ENCODE assay signal across 9 cellular contexts in genomic region chr9:114591206-114591853, GRCh38. TPM values are rescaled to one million over a fixed set of nuclear protein-coding genes. Genes with fewer than 3 reads are reported as not detected.
DNase-seq lines count a peak whose midpoint lies in the region; ATAC-seq and TF ChIP-seq lines count a peak whose summit lies in the region.
"Had no signal": no experiment of that assay in that cellular context is flagged by ENCODE, and none has a peak within 500 bp of the region (broad histone marks: within the 10 kb centered on the region; RNA-seq: fewer than 3 reads in every experiment).

No MANE protein-coding gene starts in this region.

- intact Hi-C loops in activated B cell treated with CpG ODN at 0.5 μM for 24 hours (cut with micrococcal nuclease) (no loop called here), posterior vena cava (cut with DNase I) (loop anchor here (5.0 to 10.0 kb wide), 2 partner anchors 87 to 89 kb away; partner anchors contain the start of gene WHRN (in 1 of the 2))

- CTCF ChIA-PET in activated B cell treated with CpG ODN at 0.5 μM for 24 hours (lab: Charles Lee) = interaction anchor here (1.1 to 7.1 kb wide), 14 partner anchors 15 to 185 kb away, joined by 3 to 136 read pairs (median 6); no protein-coding TSS in a partner anchor

- H3K4me1 ChIP-seq in gastroesophageal sphincter (peaks cover 3 to 65% (median 31%) of the 10 kb centered on the region in 3 donors), skeletal muscle satellite cell (ENCODE audit: control insufficient read depth, insufficient read depth, low read length) (peaks cover 31% of the 10 kb centered on the region)

- DNase-seq in activated B cell treated with CpG ODN at 0.5 μM for 24 hours (no peak), posterior vena cava (ENCODE audit: low spot score) (no peak), EL (no peak)
- DNase-seq: central memory CD4-positive, alpha-beta T cell had no signal

- H3K4me2 ChIP-seq in skeletal muscle satellite cell (ENCODE audit: low read length) = peak overlapping the region; percentile 45

- peaks cover 62% of the 10 kb centered on the region for H3K36me3 Mint-ChIP-seq in activated B cell treated with CpG ODN at 0.5 μM for 24 hours (ENCODE audit: low read depth)

- H3K9me3 ChIP-seq in KOPT-K1 (ENCODE audit: insufficient read depth, low read length, poor library complexity, severe bottlenecking) = no peaks in the 10 kb centered on the region
- H3K9me3 ChIP-seq in gastroesophageal sphincter = no peaks in the 10 kb centered on the region
- no peaks in the 10 kb centered on the region for H3K9me3 ChIP-seq in skeletal muscle satellite cell (replicated peaks; ENCODE audit: low read length)

- no peaks in the 10 kb centered on the region for H3K9me3 Mint-ChIP-seq in activated B cell treated with CpG ODN at 0.5 μM for 24 hours

- H3K4me3 ChIP-seq in gastroesophageal sphincter (no peak overlapping the region), skeletal muscle satellite cell (ENCODE audit: low read length) (peak overlapping the region; percentile 31)

- no peak overlapping the region for H3K9ac ChIP-seq in skeletal muscle satellite cell (ENCODE audit: low read depth, low read length)

- TF ChIP-seq CTCF in activated B cell treated with CpG ODN at 0.5 μM for 24 hours (IDR thresholded peaks at IDR 0.05) (no peak), gastroesophageal sphincter (IDR thresholded peaks at IDR 0.05) (no peak)

- H3K27me3 Mint-ChIP-seq in activated B cell treated with CpG ODN at 0.5 μM for 24 hours = no peaks in the 10 kb centered on the region

- H3K27ac Mint-ChIP-seq in activated B cell treated with CpG ODN at 0.5 μM for 24 hours = peak overlapping the region; percentile 87

- ATAC-seq in activated B cell treated with CpG ODN at 0.5 μM for 24 hours (ENCODE audit: low read depth) (no peak), gastroesophageal sphincter (no peak), GM21423 (IDR thresholded peaks at IDR 0.05; ENCODE audit: unreplicated experiment) (no peak), GM21619 (IDR thresholded peaks at IDR 0.05; ENCODE audit: unreplicated experiment) (no peak)

- H3K4me1 Mint-ChIP-seq in activated B cell treated with CpG ODN at 0.5 μM for 24 hours = peaks cover 68% of the 10 kb centered on the region

- TF ChIP-seq POLR2A in gastroesophageal sphincter (IDR thresholded peaks at IDR 0.05) = no peak

- WGBS in gastroesophageal sphincter (ENCODE audit: low coverage in 1 of 2), 2 donors = 53 to 63% methylated on average over 4 to 6 of the region's 6 CpGs

- H3K36me3 ChIP-seq in KOPT-K1 (ENCODE audit: insufficient read depth, low read length) (peaks cover 42% of the 10 kb centered on the region), gastroesophageal sphincter (peaks cover 0 to 40% of the 10 kb centered on the region in 2 donors), skeletal muscle satellite cell (ENCODE audit: insufficient read depth, low read length) (peaks cover 34% of the 10 kb centered on the region)

- no peak for TF ChIP-seq EP300 in gastroesophageal sphincter (IDR thresholded peaks at IDR 0.05)

- peak overlapping the region; percentile 75 for H3K4me3 Mint-ChIP-seq in activated B cell treated with CpG ODN at 0.5 μM for 24 hours

- H3K27me3 ChIP-seq in gastroesophageal sphincter = no peaks in the 10 kb centered on the region
- H3K27me3 ChIP-seq in skeletal muscle satellite cell (ENCODE audit: control insufficient read depth, insufficient read depth, low read length) = no peaks in the 10 kb centered on the region

- H3K27ac ChIP-seq in KOPT-K1 (ENCODE audit: low read depth, low read length, poor library complexity, severe bottlenecking) (peak overlapping the region; percentile 52), gastroesophageal sphincter (peak overlapping the region in 3 of 4 donors; percentile 22 to 48 (median 34))

- POLR2A ChIA-PET in activated B cell treated with CpG ODN at 0.5 μM for 24 hours (lab: Charles Lee) = interaction anchor here (0.6 to 11.7 kb wide), 14 partner anchors 9 to 219 kb away, joined by 3 to 161 read pairs (median 4); partner anchors contain the start of genes TMEM268 and WHRN

RNA-seq across cellular contexts. Expression of gene ATP6V1G1, which starts 3.8 kb away (rescaled TPM):
- total RNA-seq in activated B cell treated with CpG ODN at 0.5 μM for 24 hours (68.4 and 70.2 TPM in 2 replicates), gastroesophageal sphincter (100 to 1,000 TPM in 3 of 4 donors, 10 to 100 TPM in 1; 91.2 to 137 (median 120) TPM), posterior vena cava (10 to 100 TPM; 70.6 to 73.3 TPM)
- 106 and 121 TPM in 2 replicates for total RNA-seq in skeletal muscle satellite cell (2012; rRNA removed)

RNA-seq across cellular contexts. Expression of gene TMEM268, which starts 19.8 kb away (rescaled TPM):
- total RNA-seq in activated B cell treated with CpG ODN at 0.5 μM for 24 hours (32.0 and 34.6 TPM in 2 replicates), gastroesophageal sphincter (10 to 100 TPM in 2 of 4 donors, 1 to 10 TPM in 2; 6.2 to 16.7 (median 9.3) TPM), posterior vena cava (10 to 100 TPM; 10.5 to 11.2 TPM)
- 2.3 and 3.3 TPM in 2 replicates for total RNA-seq in skeletal muscle satellite cell (2012; rRNA removed)
